Comparison of ENCODE assay signal across 25 cellular contexts in the genomic region with DNA sequence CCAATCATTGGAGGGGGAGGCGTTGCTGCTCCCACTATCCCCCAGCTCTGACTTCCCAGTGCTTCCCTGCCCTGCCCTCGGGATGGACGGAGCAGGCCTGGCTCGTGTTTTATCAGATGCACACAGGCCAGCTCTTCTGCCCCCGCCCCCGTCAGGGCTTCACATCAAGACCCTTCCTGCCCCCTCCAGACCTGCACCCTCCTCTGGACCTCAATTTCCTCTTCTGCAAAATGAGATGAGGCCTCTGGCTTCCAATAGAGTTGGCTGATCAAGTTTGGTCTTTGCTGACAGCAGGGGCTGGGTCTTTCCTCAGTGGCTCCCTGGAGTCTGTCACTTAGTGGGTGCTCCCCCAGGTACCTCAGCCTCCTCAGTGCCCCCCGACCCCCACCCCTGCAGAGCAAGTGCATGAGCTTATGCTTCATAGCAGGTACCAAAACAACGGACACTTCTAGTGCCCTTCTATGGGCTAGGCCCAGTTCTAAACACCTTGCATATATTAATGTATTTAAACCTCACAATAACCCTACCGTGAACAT. TPM values are rescaled to one million over a fixed set of nuclear protein-coding genes. Genes with fewer than 3 reads are reported as not detected.
DNase-seq lines count a peak whose midpoint lies in the region; ATAC-seq and TF ChIP-seq lines count a peak whose summit lies in the region.
"Had no signal": no experiment of that assay in that cellular context is flagged by ENCODE, and none has a peak within 500 bp of the region (broad histone marks: within the 10 kb centered on the region; RNA-seq: fewer than 3 reads in every experiment).

No MANE protein-coding gene starts in this region.

- DNase-seq in chondrocyte (ENCODE audit: low spot score) = no peak
- peak in 2 of 3 donors; percentile 44 to 49 for DNase-seq in right cardiac atrium
- DNase-seq in psoas muscle = peak; percentile 18 to 48
- no peak for DNase-seq in SIG-M5 treated with dmso at 0.1 percent for 504 hours (lab: John Stamatoyannopoulos, UW; ENCODE audit: unreplicated experiment)
- DNase-seq in T-helper 17 cell = no peak
- DNase-seq: activated CD8-positive, alpha-beta T cell treated with anti-CD3 and anti-CD28 coated beads, Interleukin-2, amount 10 ng/mL, durations not matched to agents 7 days and 5 days; activated effector memory CD4-positive, alpha-beta T cell treated with Interleukin-2 at 50 U/mL for 16 hours; activated naive CD8-positive, alpha-beta T cell treated with anti-CD3 and anti-CD28 coated beads for 36 hours; activated T-cell treated with anti-CD3 and anti-CD28 coated beads for 4 hours; Caco-2; central memory CD4-positive, alpha-beta T cell; HCEC 1CT; NCI-H1105 treated with DMSO at 0.1 percent for 48 hours; NCI-H446; OCI-M1; SHP77; stomach had no signal

- H3K27ac Mint-ChIP-seq in chondrocyte (ENCODE audit: unreplicated experiment) (peak overlapping the region; percentile 66), T-helper 17 cell (no peak overlapping the region)
- H3K27ac Mint-ChIP-seq: activated CD8-positive, alpha-beta T cell treated with anti-CD3 and anti-CD28 coated beads, Interleukin-2, amount 10 ng/mL, durations not matched to agents 7 days and 5 days; activated naive CD8-positive, alpha-beta T cell treated with anti-CD3 and anti-CD28 coated beads for 36 hours; IgD-negative memory B cell had no signal

- H3K4me1 ChIP-seq in BLaER1 (peaks cover 93% of the 10 kb centered on the region), right cardiac atrium (ENCODE audit: control insufficient read depth, insufficient read depth, low read length) (peaks cover 21% of the 10 kb centered on the region), psoas muscle (peaks cover 10% of the 10 kb centered on the region)

- TF ChIP-seq CTCF in chondrocyte (IDR thresholded peaks at IDR 0.05) (no peak), psoas muscle (IDR thresholded peaks at IDR 0.05) (no peak)

- H3K27me3 ChIP-seq in BLaER1 = no peaks in the 10 kb centered on the region
- no peaks in the 10 kb centered on the region for H3K27me3 ChIP-seq in right cardiac atrium (ENCODE audit: control insufficient read depth, insufficient read depth)
- H3K27me3 ChIP-seq in psoas muscle (ENCODE audit: insufficient read depth in 3 of 3, low read length in 2 of 3) = no peaks in the 10 kb centered on the region
- H3K27me3 ChIP-seq: ascending aorta, pancreas, stomach had no signal

- no peaks in the 10 kb centered on the region for H3K9me3 Mint-ChIP-seq in chondrocyte (ENCODE audit: low read depth)
- H3K9me3 Mint-ChIP-seq: activated naive CD8-positive, alpha-beta T cell treated with anti-CD3 and anti-CD28 coated beads for 36 hours; IgD-negative memory B cell; nephron had no signal

- H3K9me3 ChIP-seq in BLaER1 (no peaks in the 10 kb centered on the region), right cardiac atrium (ENCODE audit: control insufficient read depth, low read length) (no peaks in the 10 kb centered on the region), psoas muscle (no peaks in the 10 kb centered on the region), T-helper 17 cell (ENCODE audit: control insufficient read depth, low read length, poor library complexity, severe bottlenecking) (no peaks in the 10 kb centered on the region)
- H3K9me3 ChIP-seq: ascending aorta, Caco-2, pancreas, stomach had no signal

- H3K27me3 Mint-ChIP-seq in chondrocyte (ENCODE audit: low read depth) (no peaks in the 10 kb centered on the region), T-helper 17 cell (no peaks in the 10 kb centered on the region)
- H3K27me3 Mint-ChIP-seq: IgD-negative memory B cell had no signal

- no peaks in the 10 kb centered on the region for H4K20me1 ChIP-seq in BLaER1

- WGBS in right cardiac atrium = 65% methylated on average over 9 of the region's 9 CpGs
- WGBS in psoas muscle, 3 donors = 79 to 85% (median 82%) methylated on average over 9 of the region's 9 CpGs

- no peak overlapping the region for H3K4me3 Mint-ChIP-seq in chondrocyte (ENCODE audit: unreplicated experiment)
- H3K4me3 Mint-ChIP-seq in T-helper 17 cell = no peak overlapping the region
- H3K4me3 Mint-ChIP-seq: activated CD8-positive, alpha-beta T cell treated with anti-CD3 and anti-CD28 coated beads, Interleukin-2, amount 10 ng/mL, durations not matched to agents 7 days and 5 days; activated naive CD8-positive, alpha-beta T cell treated with anti-CD3 and anti-CD28 coated beads for 36 hours; IgD-negative memory B cell; nephron had no signal

- H3K4me2 ChIP-seq in BLaER1 = peak overlapping the region; percentile 63

- peaks cover 68% of the 10 kb centered on the region for H3K4me1 Mint-ChIP-seq in chondrocyte (ENCODE audit: low read depth)
- peaks cover 13% of the 10 kb centered on the region for H3K4me1 Mint-ChIP-seq in T-helper 17 cell
- H3K4me1 Mint-ChIP-seq: activated naive CD8-positive, alpha-beta T cell treated with anti-CD3 and anti-CD28 coated beads for 36 hours; nephron had no signal

- intact Hi-C loops in right cardiac atrium (cut with DNase I) (no loop called here), psoas muscle (cut with DNase I) (no loop called here)

- no peak overlapping the region for H3K9ac ChIP-seq in BLaER1

- no peaks in the 10 kb centered on the region for H3K36me3 ChIP-seq in BLaER1
- no peaks in the 10 kb centered on the region for H3K36me3 ChIP-seq in psoas muscle (ENCODE audit: insufficient read depth in 1 of 2, low read depth in 1 of 2)
- H3K36me3 ChIP-seq: ascending aorta, pancreas, stomach had no signal

- no peaks in the 10 kb centered on the region for H3K36me3 Mint-ChIP-seq in chondrocyte (ENCODE audit: low read depth)
- no peaks in the 10 kb centered on the region for H3K36me3 Mint-ChIP-seq in T-helper 17 cell (ENCODE audit: low read depth)
- H3K36me3 Mint-ChIP-seq: activated naive CD8-positive, alpha-beta T cell treated with anti-CD3 and anti-CD28 coated beads for 36 hours; IgD-negative memory B cell had no signal

- H3K4me3 ChIP-seq in BLaER1 (no peak overlapping the region), right cardiac atrium (ENCODE audit: low read length) (no peak overlapping the region), psoas muscle (no peak overlapping the region)
- H3K4me3 ChIP-seq: ascending aorta, pancreas, stomach had no signal

- ATAC-seq in right cardiac atrium = no peak
- no peak for ATAC-seq in psoas muscle
- ATAC-seq in GM18498 (IDR thresholded peaks at IDR 0.05; ENCODE audit: unreplicated experiment) = no peak
- no peak for ATAC-seq in GM21723 (IDR thresholded peaks at IDR 0.05; ENCODE audit: unreplicated experiment)
- no peak for ATAC-seq in T-helper 17 cell
- ATAC-seq: activated CD8-positive, alpha-beta T cell treated with anti-CD3 and anti-CD28 coated beads, Interleukin-2, amount 10 ng/mL, durations not matched to agents 7 days and 5 days; pancreas had no signal

- H3K27ac ChIP-seq in BLaER1 (no peak overlapping the region; the same call in 1 of the 2 replicates), right cardiac atrium (ENCODE audit: low read length) (peak overlapping the region; percentile 14), psoas muscle (no peak overlapping the region)
- H3K27ac ChIP-seq: HL-60, pancreas had no signal

RNA-seq across cellular contexts. Expression of a gene that starts 6.8 kb away (rescaled TPM):
- total RNA-seq in chondrocyte (267 to 284 TPM (median 270 TPM) in 3 replicates), right cardiac atrium (100 to 1,000 TPM in 1 of 4 donors, 10 to 100 TPM in 3; 75.4 to 102 (median 84.1) TPM), psoas muscle (10 to 100 TPM; 28.2 to 49.9 (median 31.9) TPM), T-helper 17 cell (100 to 1,000 TPM in 1 of 2 donors, 10 to 100 TPM in 1; 78.8 to 152 TPM)
- polyA plus RNA-seq in right cardiac atrium (89.4 TPM), psoas muscle (10 to 100 TPM; 15.5 to 24.0 (median 20.7) TPM)

Comparison
In these comparisons a context has a peak if more than half of its experiments do, and no peak if none do; other contexts are left out.
1. DNase-seq: peak in right cardiac atrium (2 of 3) and psoas muscle (2 of 2); none in chondrocyte (single experiment), SIG-M5 treated with dmso at 0.1 percent for 504 hours (single experiment) and T-helper 17 cell (0 of 3).